33 cellular contexts compared by ENCODE assay signal in genomic region chr12:1842905-1843640, GRCh38. TPM values are rescaled to one million over a fixed set of nuclear protein-coding genes. Genes with fewer than 3 reads are reported as not detected.
A peak's percentile ranks its signal among the peaks of the same experiment; 100 is the strongest.
DNase-seq lines count a peak whose midpoint lies in the region; ATAC-seq, FAIRE-seq and TF ChIP-seq lines count a peak whose summit lies in the region.
"Had no signal": no experiment of that assay in that cellular context is flagged by ENCODE, and none has a peak within 500 bp of the region (broad histone marks: within the 10 kb centered on the region; RNA-seq: fewer than 3 reads in every experiment).

No MANE protein-coding gene starts in this region.

- H3K4me1 Mint-ChIP-seq in CD14-positive monocyte = peaks cover 26% of the 10 kb centered on the region
- H3K4me1 Mint-ChIP-seq: activated CD4-positive, alpha-beta T cell treated with anti-CD3 and anti-CD28 coated beads, Interleukin-2, amount 10 ng/mL, durations not matched to agents 24 days and 14 days; CD4-positive, CD25-positive, alpha-beta regulatory T cell had no signal

- TF ChIP-seq EP300 in sigmoid colon (IDR thresholded peaks at IDR 0.05) = no peak

- no peak overlapping the region for H3K4me3 Mint-ChIP-seq in CD14-positive monocyte
- H3K4me3 Mint-ChIP-seq: activated CD4-positive, alpha-beta T cell treated with anti-CD3 and anti-CD28 coated beads, Interleukin-2, amount 10 ng/mL, durations not matched to agents 24 days and 14 days; activated T-cell treated with anti-CD3 and anti-CD28 coated beads, Interleukin-2, amount 50 U/mL, for 72 hours; CD4-positive, CD25-positive, alpha-beta regulatory T cell; T-helper 1 cell treated with Interleukin-12 subunit alpha and Interleukin-12 subunit beta and Interleukin-4 antibody, amounts not matched to agents 30 μg/mL and 1 μg/mL, for 36 hours had no signal

- no peaks in the 10 kb centered on the region for H3K36me3 Mint-ChIP-seq in CD14-positive monocyte
- H3K36me3 Mint-ChIP-seq: CD4-positive, CD25-positive, alpha-beta regulatory T cell had no signal

- no peak overlapping the region for H3K27ac ChIP-seq in sigmoid colon
- H3K27ac ChIP-seq: dorsolateral prefrontal cortex, KMS-11, neutrophil had no signal

- H3K27ac Mint-ChIP-seq in CD14-positive monocyte = peak overlapping the region in 1 of 7 donors; percentile 54
- H3K27ac Mint-ChIP-seq: activated CD4-positive, alpha-beta T cell treated with anti-CD3 and anti-CD28 coated beads, Interleukin-2, amount 10 ng/mL, durations not matched to agents 24 days and 14 days; activated T-cell treated with anti-CD3 and anti-CD28 coated beads, Interleukin-2, amount 50 U/mL, for 72 hours; CD4-positive, CD25-positive, alpha-beta regulatory T cell; T-helper 1 cell treated with Interleukin-12 subunit alpha and Interleukin-12 subunit beta and Interleukin-4 antibody, amounts not matched to agents 30 μg/mL and 1 μg/mL, for 36 hours had no signal

- H3K9me3 ChIP-seq in sigmoid colon (no peaks in the 10 kb centered on the region), mucosa of descending colon (no peaks in the 10 kb centered on the region)
- H3K9me3 ChIP-seq: neutrophil had no signal

- H3K4me1 ChIP-seq in sigmoid colon = no peaks in the 10 kb centered on the region
- H3K4me1 ChIP-seq in mucosa of descending colon (ENCODE audit: low read depth) = no peaks in the 10 kb centered on the region

- FAIRE-seq in urothelium cell line (lab: Jason Lieb, UNC) = no peak
- FAIRE-seq: astrocyte, D721Med, endothelial cell of umbilical vein, GM12891, keratinocyte, small intestine had no signal

- intact Hi-C loops in CD14-positive monocyte (cut with micrococcal nuclease) (no loop called here), sigmoid colon (cut with DNase I) (no loop called here), mucosa of descending colon (cut with DNase I, micrococcal nuclease) (no loop called here)

- no peak for TF ChIP-seq POLR2A in sigmoid colon (IDR thresholded peaks at IDR 0.05)

- ATAC-seq in left lobe of liver = no peak
- no peak for ATAC-seq in mucosa of descending colon
- ATAC-seq: activated T-cell treated with anti-CD3 and anti-CD28 coated beads, Interleukin-2, amount 50 U/mL, for 72 hours had no signal

- WGBS in sigmoid colon, 2 donors = 68 to 82% methylated on average over 16 of the region's 16 CpGs

- H3K36me3 ChIP-seq in sigmoid colon (no peaks in the 10 kb centered on the region), mucosa of descending colon (ENCODE audit: low read depth) (no peaks in the 10 kb centered on the region)
- H3K36me3 ChIP-seq: neutrophil had no signal

- peaks cover 0 to 3% (median 0%) of the 10 kb centered on the region in 7 donors for H3K9me3 Mint-ChIP-seq in CD14-positive monocyte
- H3K9me3 Mint-ChIP-seq: activated CD4-positive, alpha-beta T cell treated with anti-CD3 and anti-CD28 coated beads, Interleukin-2, amount 10 ng/mL, durations not matched to agents 24 days and 14 days; activated T-cell treated with anti-CD3 and anti-CD28 coated beads, Interleukin-2, amount 50 U/mL, for 72 hours; CD4-positive, CD25-positive, alpha-beta regulatory T cell; T-helper 1 cell treated with Interleukin-12 subunit alpha and Interleukin-12 subunit beta and Interleukin-4 antibody, amounts not matched to agents 30 μg/mL and 1 μg/mL, for 36 hours had no signal

- no peak for TF ChIP-seq CTCF in CD14-positive monocyte (IDR thresholded peaks at IDR 0.05)
- no peak for TF ChIP-seq CTCF in sigmoid colon (IDR thresholded peaks at IDR 0.05)
- no peak for TF ChIP-seq CTCF in mucosa of descending colon (IDR thresholded peaks at IDR 0.05)

- H3K4me3 ChIP-seq in sigmoid colon (no peak overlapping the region), mucosa of descending colon (no peak overlapping the region)
- H3K4me3 ChIP-seq: dorsolateral prefrontal cortex had no signal

- peaks cover 0 to 7% (median 4%) of the 10 kb centered on the region in 3 donors for H3K27me3 Mint-ChIP-seq in CD14-positive monocyte (ENCODE audit: low read depth in 3 of 3)
- H3K27me3 Mint-ChIP-seq: activated CD4-positive, alpha-beta T cell treated with anti-CD3 and anti-CD28 coated beads, Interleukin-2, amount 10 ng/mL, durations not matched to agents 24 days and 14 days had no signal

- DNase-seq in CD14-positive monocyte (ENCODE audit: low spot score) (peak; percentile 23), NCI-H2171 (lab: John Stamatoyannopoulos, UW) (peak; percentile 56), left lobe of liver (ENCODE audit: low spot score) (peak; percentile 26), sigmoid colon (peak; percentile 32), NCI-H2029 (lab: John Stamatoyannopoulos, UW) (no peak), mucosa of descending colon (no peak), NCI-H2196 treated with DMSO at 0.1 percent for 48 hours (lab: John Stamatoyannopoulos, UW; ENCODE audit: unreplicated experiment) (no peak), urothelium cell line (ENCODE audit: low spot score) (no peak)
- DNase-seq: activated CD4-positive, alpha-beta T cell treated with anti-CD3 and anti-CD28 coated beads, Interleukin-2, amount 10 ng/mL, durations not matched to agents 24 days and 14 days; activated naive CD4-positive, alpha-beta T cell treated with anti-CD3 and anti-CD28 coated beads, Interleukin-2, amount 50 U/mL, for 16 hours; activated T-cell treated with anti-CD3 and anti-CD28 coated beads, Interleukin-2, amount 50 U/mL, for 72 hours; CD4-positive, CD25-positive, alpha-beta regulatory T cell; central memory CD4-positive, alpha-beta T cell; dorsolateral prefrontal cortex; NCI-H1436 treated with DMSO at 0.1 percent for 48 hours; NCI-H524 treated with DMSO at 0.1 percent for 48 hours; small intestine had no signal

- H3K27me3 ChIP-seq in sigmoid colon = no peaks in the 10 kb centered on the region
- H3K27me3 ChIP-seq: dorsolateral prefrontal cortex had no signal

RNA-seq across cellular contexts. Expression of gene LRTM2, which starts 22.7 kb away (rescaled TPM):
- polyA plus RNA-seq in CD14-positive monocyte (not detected), sigmoid colon (under 1 TPM in 1 of 3 donors, not detected in 2; 0.09 TPM)
- total RNA-seq in left lobe of liver (not detected), sigmoid colon (under 1 TPM in 1 of 4 donors, not detected in 3; 0.41 TPM), mucosa of descending colon (not detected)
- total RNA-seq: astrocyte; CD4-positive, CD25-positive, alpha-beta regulatory T cell; Daoy; endothelial cell of umbilical vein; glomerular endothelial cell; HT-29; lung microvascular endothelial cell; pulmonary artery endothelial cell; RPMI7951; SK-MEL-5 had no signal
- polyA plus RNA-seq: AG04450; CD4-positive, CD25-positive, alpha-beta regulatory T cell; endothelial cell of umbilical vein; keratinocyte had no signal

Comparison
In these comparisons a context has a peak if more than half of its experiments do, and no peak if none do; other contexts are left out.
1. DNase-seq: peak in CD14-positive monocyte (single experiment), NCI-H2171 (single experiment), left lobe of liver (single experiment) and sigmoid colon (single experiment); none in NCI-H2029 (single experiment), mucosa of descending colon (0 of 3), NCI-H2196 treated with DMSO at 0.1 percent for 48 hours (single experiment) and urothelium cell line (single experiment).